In the genomic region with DNA sequence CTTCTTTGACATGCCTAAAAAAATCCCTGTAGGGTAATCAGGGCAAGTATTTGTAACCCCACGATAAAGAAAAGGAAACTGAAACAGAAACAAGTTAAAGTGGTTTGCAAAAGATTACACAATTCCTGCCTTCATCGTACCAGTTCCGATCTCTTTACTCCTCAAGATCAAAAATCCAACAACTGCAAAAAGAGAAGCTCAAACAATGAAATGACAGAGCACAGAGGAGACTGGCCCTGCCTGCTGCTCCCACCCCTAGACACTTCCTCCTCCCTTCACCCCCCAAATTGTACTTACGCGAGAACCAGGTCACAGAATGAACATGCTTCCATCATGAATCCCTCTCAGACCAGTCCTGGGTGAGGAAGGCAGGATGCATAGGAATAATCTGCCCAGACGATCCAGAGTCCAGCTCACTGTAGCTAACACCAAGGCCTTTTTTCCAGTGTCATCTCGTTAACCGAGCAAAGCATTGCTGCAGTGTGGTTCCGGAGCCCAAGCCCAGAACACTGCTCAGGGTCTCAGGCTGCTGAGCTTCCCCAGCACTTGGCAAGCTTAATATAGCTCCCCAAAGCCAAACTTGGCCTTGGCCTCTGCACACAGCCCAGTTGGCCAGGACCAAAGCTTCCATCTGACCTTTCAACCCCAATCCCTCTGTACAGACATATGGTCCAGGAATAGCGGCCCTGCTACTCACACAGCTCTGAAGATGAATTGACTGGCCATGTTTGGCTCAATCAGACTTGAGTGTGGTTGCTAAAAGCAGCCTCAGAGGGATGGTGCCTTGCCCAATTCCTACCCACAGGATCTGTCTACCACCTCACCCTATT, we compare ENCODE assay signal across 9 cellular contexts. TPM values are rescaled to one million over a fixed set of nuclear protein-coding genes. Genes with fewer than 3 reads are reported as not detected.
A peak's percentile ranks its signal among the peaks of the same experiment; 100 is the strongest.
DNase-seq lines count a peak whose midpoint lies in the region; ATAC-seq and TF ChIP-seq lines count a peak whose summit lies in the region.
"Had no signal": no experiment of that assay in that cellular context is flagged by ENCODE, and none has a peak within 500 bp of the region (broad histone marks: within the 10 kb centered on the region; RNA-seq: fewer than 3 reads in every experiment).

No MANE protein-coding gene starts in this region.

- TF ChIP-seq CTCF in PC-3 (conservative IDR thresholded peaks at IDR 0.05; ENCODE audit: low read depth, low read length) = no peak

- in situ Hi-C loops in KBM-7 (cut with MboI; ENCODE audit: low pct_unique_long_range_greater_than_20kb, low sequenced_read_pairs) = no loop called here

- POLR2A ChIA-PET in PC-3 (lab: Charles Lee; ENCODE audit: unreplicated experiment) = no interaction called here

- no peak overlapping the region for H2AFZ ChIP-seq in PC-3 (ENCODE audit: low read length)

- H3K79me2 ChIP-seq in PC-3 (ENCODE audit: low read length) = no peaks in the 10 kb centered on the region

- CTCF ChIA-PET in PC-3 (lab: Charles Lee) = no interaction called here

- peak; percentile 3 for DNase-seq in KBM-7
- no peak for DNase-seq in effector memory CD8-positive, alpha-beta T cell
- DNase-seq in EL = no peak
- no peak for DNase-seq in PC-3
- no peak for DNase-seq in UCSD-AML1 (lab: John Stamatoyannopoulos, UW; ENCODE audit: unreplicated experiment)
- DNase-seq: NCI-H774 had no signal

- H3F3A ChIP-seq in PC-3 (ENCODE audit: low read length, unreplicated experiment) = no peaks in the 10 kb centered on the region

- H3K27me3 ChIP-seq in skeletal muscle tissue (ENCODE audit: control insufficient read depth in 3 of 3, insufficient read depth in 3 of 3, low read length in 3 of 3) (no peaks in the 10 kb centered on the region), PC-3 (ENCODE audit: low read length) (peaks cover 49% of the 10 kb centered on the region)

- H3K27me3 Mint-ChIP-seq in effector memory CD8-positive, alpha-beta T cell = peaks cover 0 to 21% of the 10 kb centered on the region in 2 donors

- H3K27ac ChIP-seq in skeletal muscle tissue (ENCODE audit: low read depth, low read length) (peak overlapping the region; percentile 61), PC-3 (ENCODE audit: low read length) (no peak overlapping the region)

- H3K36me3 ChIP-seq in skeletal muscle tissue (ENCODE audit: control insufficient read depth in 3 of 3, insufficient read depth in 3 of 3, low read length in 3 of 3) = peaks cover 0 to 7% (median 6%) of the 10 kb centered on the region in 3 donors
- no peaks in the 10 kb centered on the region for H3K36me3 ChIP-seq in PC-3 (ENCODE audit: low read depth, low read length)

- peak overlapping the region; percentile 26 to 66 (median 35) for H3K9ac ChIP-seq in skeletal muscle tissue (ENCODE audit: low read depth in 1 of 3, low read length in 3 of 3)
- no peak overlapping the region for H3K9ac ChIP-seq in PC-3 (ENCODE audit: low read length)

- ATAC-seq in GM19025 (IDR thresholded peaks at IDR 0.05; ENCODE audit: low read depth, unreplicated experiment) = peak; percentile 67
- ATAC-seq in effector memory CD8-positive, alpha-beta T cell (replicated peaks) = peak; percentile 78
- ATAC-seq in GM19467 (IDR thresholded peaks at IDR 0.05; ENCODE audit: unreplicated experiment) = no peak
- ATAC-seq in PC-3 = no peak

- no peaks in the 10 kb centered on the region for H4K20me1 ChIP-seq in PC-3 (ENCODE audit: low read length)

- H3K4me1 ChIP-seq in skeletal muscle tissue (ENCODE audit: control insufficient read depth in 3 of 3, insufficient read depth in 3 of 3, low read length in 3 of 3) (peaks cover 48 to 60% (median 49%) of the 10 kb centered on the region in 3 donors), PC-3 (ENCODE audit: insufficient read depth, low read length) (no peaks in the 10 kb centered on the region)

- H3K9me3 ChIP-seq in skeletal muscle tissue (ENCODE audit: control insufficient read depth in 3 of 3, low read length in 3 of 3) (no peaks in the 10 kb centered on the region), PC-3 (ENCODE audit: low read length) (no peaks in the 10 kb centered on the region)

- peak overlapping the region; percentile 83 to 90 for H3K27ac Mint-ChIP-seq in effector memory CD8-positive, alpha-beta T cell

- no peaks in the 10 kb centered on the region for H3K9me2 ChIP-seq in PC-3 (replicated peaks; ENCODE audit: low read length)

- no TSS peak for BruUV-seq in PC-3 (replicated peaks; lab: Mats Ljungman, UMichigan)

- H3K4me2 ChIP-seq in PC-3 (ENCODE audit: low read length) = no peak overlapping the region

- H3K4me3 ChIP-seq in skeletal muscle tissue (ENCODE audit: low read length in 3 of 3) = peak overlapping the region; percentile 6 to 66 (median 60)
- H3K4me3 ChIP-seq in PC-3 (ENCODE audit: low read length) = no peak overlapping the region

- H3K9me3 Mint-ChIP-seq in effector memory CD8-positive, alpha-beta T cell = no peaks in the 10 kb centered on the region

- peak overlapping the region; percentile 77 to 80 for H3K4me3 Mint-ChIP-seq in effector memory CD8-positive, alpha-beta T cell

- H3K4me1 Mint-ChIP-seq in effector memory CD8-positive, alpha-beta T cell (ENCODE audit: low read depth in 2 of 2) = peaks cover 8 to 19% of the 10 kb centered on the region in 2 donors

- H3K36me3 Mint-ChIP-seq in effector memory CD8-positive, alpha-beta T cell (ENCODE audit: insufficient read depth) = no peaks in the 10 kb centered on the region

- intact Hi-C loops in PC-3 (cut with micrococcal nuclease) = no loop called here

RNA-seq across cellular contexts. Expression of a gene that starts 20.3 kb away (rescaled TPM):
- total RNA-seq in skeletal muscle tissue = 39.1 TPM
- total RNA-seq in PC-3 (2014; rRNA removed) = not detected in 2 replicates

Comparison
In these comparisons a context has a peak if more than half of its experiments do, and no peak if none do; other contexts are left out.
1. ATAC-seq: peak in GM19025 (single experiment) and effector memory CD8-positive, alpha-beta T cell (single experiment); none in GM19467 (single experiment) and PC-3 (single experiment).
2. RNA of a gene that starts 20.3 kb away (total RNA-seq): 39.1 TPM in skeletal muscle tissue (single experiment); not detected in PC-3; every median in the first group is over 10 times any median in the second.